In the genomic region with DNA sequence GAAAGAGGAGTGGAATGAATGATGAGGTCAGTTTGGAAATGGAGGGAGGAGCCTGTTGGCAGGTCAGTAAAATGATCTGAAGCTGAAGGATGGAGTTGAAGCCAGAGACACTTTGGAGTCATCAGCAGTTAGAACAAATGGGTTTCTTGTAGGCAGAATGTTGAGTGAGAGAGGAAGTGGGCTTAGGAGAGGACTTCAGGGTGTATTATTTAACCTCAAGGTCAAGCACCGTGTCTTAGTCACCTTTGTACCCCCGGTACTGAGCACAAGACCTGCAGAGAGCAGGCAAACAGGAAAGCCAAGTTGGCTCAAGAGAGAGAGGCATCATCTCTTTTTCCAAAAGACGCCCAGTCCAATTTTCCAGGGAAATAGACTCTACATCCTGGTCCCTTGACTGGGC, we compare ENCODE assay signal across 21 cellular contexts. TPM values are rescaled to one million over a fixed set of nuclear protein-coding genes. Genes with fewer than 3 reads are reported as not detected.
DNase-seq lines count a peak whose midpoint lies in the region; ATAC-seq and TF ChIP-seq lines count a peak whose summit lies in the region.
"Had no signal": no experiment of that assay in that cellular context is flagged by ENCODE, and none has a peak within 500 bp of the region (broad histone marks: within the 10 kb centered on the region; RNA-seq: fewer than 3 reads in every experiment).

No MANE protein-coding gene starts in this region.

- H3K36me3 ChIP-seq in gastrocnemius medialis, result peaks cover 0 to 67% of the 10 kb centered on the region in 2 donors

- DNase-seq in CD4-positive, alpha-beta T cell, result no peak
- DNase-seq in GM12865 (ENCODE audit: low read depth) (peak; percentile 8), immature natural killer cell (no peak), GF-D8 (lab: John Stamatoyannopoulos, UW) (no peak), type B pancreatic cell (ENCODE audit: extremely low spot score, unreplicated experiment) (no peak), gastrocnemius medialis (no peak)
- no peak for DNase-seq in activated CD8-positive, alpha-beta T cell treated with anti-CD3 and anti-CD28 coated beads, Interleukin-2, amount 10 ng/mL, durations not matched to agents 7 days and 5 days
- DNase-seq: activated gamma-delta T cell; BE2C; esophagus squamous epithelium; KBM-7; NCI-H1092 treated with DMSO at 0.1 percent for 48 hours; NCI-H69; stimulated activated CD4-positive, alpha-beta T cell treated with anti-CD3 and anti-CD28 coated beads, Interleukin-4, amount 100 ng/mL, for 24 hours; stimulated activated CD8-positive, alpha-beta memory T cell treated with anti-CD3 and anti-CD28 coated beads, Interleukin-4, amount 100 ng/mL, for 48 hours; tibial artery had no signal

- peaks cover 26% of the 10 kb centered on the region for H3K4me1 Mint-ChIP-seq in CD4-positive, alpha-beta T cell (ENCODE audit: low read depth)
- peaks cover 43% of the 10 kb centered on the region for H3K4me1 Mint-ChIP-seq in activated CD8-positive, alpha-beta T cell treated with anti-CD3 and anti-CD28 coated beads, Interleukin-2, amount 10 ng/mL, durations not matched to agents 7 days and 5 days (ENCODE audit: low read depth)
- H3K4me1 Mint-ChIP-seq in immature natural killer cell (peaks cover 38 to 52% of the 10 kb centered on the region in 2 donors), type B pancreatic cell (ENCODE audit: unreplicated experiment) (no peaks in the 10 kb centered on the region)

- no peaks in the 10 kb centered on the region for H3K27me3 ChIP-seq in CD4-positive, alpha-beta T cell (ENCODE audit: control insufficient read depth, insufficient read depth, low read length)
- H3K27me3 ChIP-seq in gastrocnemius medialis, result no peaks in the 10 kb centered on the region
- H3K27me3 ChIP-seq: BE2C, esophagus squamous epithelium, tibial artery had no signal

- no peaks in the 10 kb centered on the region for H3K27me3 Mint-ChIP-seq in CD4-positive, alpha-beta T cell
- H3K27me3 Mint-ChIP-seq in activated CD8-positive, alpha-beta T cell treated with anti-CD3 and anti-CD28 coated beads, Interleukin-2, amount 10 ng/mL, durations not matched to agents 7 days and 5 days (ENCODE audit: low read depth), result no peaks in the 10 kb centered on the region
- H3K27me3 Mint-ChIP-seq in immature natural killer cell (ENCODE audit: low read depth in 3 of 3) (peaks cover 0 to 2% (median 0%) of the 10 kb centered on the region in 3 donors), type B pancreatic cell (no peaks in the 10 kb centered on the region)

- CTCF ChIA-PET in CD4-positive, alpha-beta T cell (lab: Charles Lee), result no interaction called here
- CTCF ChIA-PET in activated CD8-positive, alpha-beta T cell treated with anti-CD3 and anti-CD28 coated beads, Interleukin-2, amount 10 ng/mL, durations not matched to agents 7 days and 5 days (lab: Charles Lee), result interaction anchor here (0.6 to 1.5 kb wide), 2 partner anchors 15 to 196 kb away, joined by 3 read pairs; no protein-coding TSS in a partner anchor

- TF ChIP-seq CTCF in CD4-positive, alpha-beta T cell (IDR thresholded peaks at IDR 0.05), result no peak
- TF ChIP-seq CTCF in GM12865 (IDR thresholded peaks at IDR 0.05; ENCODE audit: insufficient read depth, low read depth, low read length, missing control alignments) (no peak), type B pancreatic cell (conservative IDR thresholded peaks at IDR 0.05) (no peak), gastrocnemius medialis (IDR thresholded peaks at IDR 0.05 in 4 of 5, conservative IDR thresholded peaks at IDR 0.05 in 1 of 5) (no peak)

- no peak for TF ChIP-seq POLR2A in gastrocnemius medialis (IDR thresholded peaks at IDR 0.05)

- intact Hi-C loops in CD4-positive, alpha-beta T cell (cut with DNase I, micrococcal nuclease), result no loop called here
- intact Hi-C loops in gastrocnemius medialis (cut with DNase I; ENCODE audit: low total_unique reads), result no loop called here

- H3K4me3 ChIP-seq in GM12865 (ENCODE audit: low read depth, low read length) (no peak overlapping the region), gastrocnemius medialis (no peak overlapping the region)
- H3K4me3 ChIP-seq: esophagus squamous epithelium, lung, tibial artery had no signal

- H3K4me3 Mint-ChIP-seq in CD4-positive, alpha-beta T cell, result no peak overlapping the region
- H3K4me3 Mint-ChIP-seq in activated CD8-positive, alpha-beta T cell treated with anti-CD3 and anti-CD28 coated beads, Interleukin-2, amount 10 ng/mL, durations not matched to agents 7 days and 5 days, result peak overlapping the region; percentile 0
- no peak overlapping the region for H3K4me3 Mint-ChIP-seq in immature natural killer cell
- H3K4me3 Mint-ChIP-seq in type B pancreatic cell, result no peak overlapping the region

- no peaks in the 10 kb centered on the region for H3K4me1 ChIP-seq in gastrocnemius medialis
- H3K4me1 ChIP-seq: BE2C, esophagus squamous epithelium, tibial artery had no signal

- no peak for ATAC-seq in CD4-positive, alpha-beta T cell (ENCODE audit: poor library complexity)
- peak; percentile 16 for ATAC-seq in activated CD8-positive, alpha-beta T cell treated with anti-CD3 and anti-CD28 coated beads, Interleukin-2, amount 10 ng/mL, durations not matched to agents 7 days and 5 days
- ATAC-seq in gastrocnemius medialis, result no peak

- in situ Hi-C loops in gastrocnemius medialis (cut with MboI; ENCODE audit: low sequenced_read_pairs in 4 of 4), result no loop called here

- peaks cover 95% of the 10 kb centered on the region for H3K36me3 Mint-ChIP-seq in CD4-positive, alpha-beta T cell (ENCODE audit: low read depth)
- peaks cover 76% of the 10 kb centered on the region for H3K36me3 Mint-ChIP-seq in activated CD8-positive, alpha-beta T cell treated with anti-CD3 and anti-CD28 coated beads, Interleukin-2, amount 10 ng/mL, durations not matched to agents 7 days and 5 days (ENCODE audit: low read depth)
- H3K36me3 Mint-ChIP-seq in immature natural killer cell (peaks cover 17 to 68% (median 38%) of the 10 kb centered on the region in 3 donors), type B pancreatic cell (peaks cover 11% of the 10 kb centered on the region)

- H3K27ac Mint-ChIP-seq in CD4-positive, alpha-beta T cell, result peak overlapping the region; percentile 66
- H3K27ac Mint-ChIP-seq in activated CD8-positive, alpha-beta T cell treated with anti-CD3 and anti-CD28 coated beads, Interleukin-2, amount 10 ng/mL, durations not matched to agents 7 days and 5 days, result peak overlapping the region; percentile 73
- peak overlapping the region; percentile 45 to 88 (median 75) for H3K27ac Mint-ChIP-seq in immature natural killer cell
- no peak overlapping the region for H3K27ac Mint-ChIP-seq in type B pancreatic cell

- POLR2A ChIA-PET in CD4-positive, alpha-beta T cell (lab: Charles Lee), result no interaction called here
- POLR2A ChIA-PET in activated CD8-positive, alpha-beta T cell treated with anti-CD3 and anti-CD28 coated beads, Interleukin-2, amount 10 ng/mL, durations not matched to agents 7 days and 5 days (lab: Charles Lee), result interaction anchor here (0.7 to 2.8 kb wide), 4 partner anchors 10 to 681 kb away, joined by 3 to 14 read pairs (median 4); a partner anchor contains a TSS

- H3K9me3 ChIP-seq in CD4-positive, alpha-beta T cell (ENCODE audit: control insufficient read depth, low read length), result no peaks in the 10 kb centered on the region
- H3K9me3 ChIP-seq in gastrocnemius medialis, result no peaks in the 10 kb centered on the region
- H3K9me3 ChIP-seq: BE2C, esophagus squamous epithelium, tibial artery had no signal

- H3K27ac ChIP-seq in CD4-positive, alpha-beta T cell (ENCODE audit: low read depth, low read length), result no peak overlapping the region
- no peak overlapping the region for H3K27ac ChIP-seq in gastrocnemius medialis
- H3K27ac ChIP-seq: esophagus squamous epithelium, HL-60, tibial artery had no signal

- no peaks in the 10 kb centered on the region for H3K9me3 Mint-ChIP-seq in CD4-positive, alpha-beta T cell
- no peaks in the 10 kb centered on the region for H3K9me3 Mint-ChIP-seq in activated CD8-positive, alpha-beta T cell treated with anti-CD3 and anti-CD28 coated beads, Interleukin-2, amount 10 ng/mL, durations not matched to agents 7 days and 5 days (ENCODE audit: insufficient read depth)
- H3K9me3 Mint-ChIP-seq in immature natural killer cell (no peaks in the 10 kb centered on the region), type B pancreatic cell (no peaks in the 10 kb centered on the region)

RNA-seq across cellular contexts. Expression of a gene that starts 23.3 kb away (rescaled TPM):
- total RNA-seq in CD4-positive, alpha-beta T cell, result not detected
- not detected for total RNA-seq in activated CD8-positive, alpha-beta T cell treated with anti-CD3 and anti-CD28 coated beads, Interleukin-2, amount 10 ng/mL, durations not matched to agents 7 days and 5 days
- polyA plus RNA-seq in immature natural killer cell, result not detected
- total RNA-seq in type B pancreatic cell (ENCODE audit: low replicate concordance), result not detected in 2 replicates
- total RNA-seq in gastrocnemius medialis, result not detected
- total RNA-seq: dermis microvascular lymphatic vessel endothelial cell, esophagus squamous epithelium, H4, lung, myocyte had no signal
- polyA plus RNA-seq: lung had no signal

RNA-seq across cellular contexts. Expression of a gene that starts 35.7 kb away (rescaled TPM):
- 100 to 1,000 TPM; 144 to 146 TPM for total RNA-seq in CD4-positive, alpha-beta T cell
- total RNA-seq in activated CD8-positive, alpha-beta T cell treated with anti-CD3 and anti-CD28 coated beads, Interleukin-2, amount 10 ng/mL, durations not matched to agents 7 days and 5 days, result 100 to 1,000 TPM; 114 to 122 TPM
- 100 to 1,000 TPM; 102 to 169 (median 138) TPM for polyA plus RNA-seq in immature natural killer cell
- total RNA-seq in type B pancreatic cell (ENCODE audit: low replicate concordance) (264 and 288 TPM in 2 replicates), gastrocnemius medialis (10 to 100 TPM; 82.5 to 91.0 (median 89.2) TPM)

RNA-seq across cellular contexts. Expression of a gene that starts 50.8 kb away (rescaled TPM):
- total RNA-seq in CD4-positive, alpha-beta T cell, result 10 to 100 TPM; 27.6 to 33.1 TPM
- 10 to 100 TPM; 72.1 to 74.5 TPM for total RNA-seq in activated CD8-positive, alpha-beta T cell treated with anti-CD3 and anti-CD28 coated beads, Interleukin-2, amount 10 ng/mL, durations not matched to agents 7 days and 5 days
- polyA plus RNA-seq in immature natural killer cell, result 10 to 100 TPM in 1 of 3 donors, 1 to 10 TPM in 2; 2.5 to 22.4 (median 4.4) TPM
- total RNA-seq in type B pancreatic cell (ENCODE audit: low replicate concordance) (48.7 and 57.1 TPM in 2 replicates), gastrocnemius medialis (10 to 100 TPM; 10.9 to 13.9 (median 12.8) TPM)
